In genomic region chr13:27796544-27797227, GRCh38 we compare ENCODE assay signal across 27 cellular contexts. TPM values are rescaled to one million over a fixed set of nuclear protein-coding genes. Genes with fewer than 3 reads are reported as not detected.
DNase-seq lines count a peak whose midpoint lies in the region; FAIRE-seq and TF ChIP-seq lines count a peak whose summit lies in the region.
"Had no signal": no experiment of that assay in that cellular context is flagged by ENCODE, and none has a peak within 500 bp of the region (broad histone marks: within the 10 kb centered on the region; RNA-seq: fewer than 3 reads in every experiment).

No MANE protein-coding gene starts in this region.

- peak overlapping the region in 1 of 3 experiments; percentile 19 for H3K4me3 ChIP-seq in keratinocyte (ENCODE audit: control insufficient read depth in 2 of 3, extremely low read depth in 1 of 3, insufficient read depth in 2 of 3, low read depth in 1 of 3, low read length in 3 of 3)
- H3K4me3 ChIP-seq: esophagus squamous epithelium, SJSA1, thyroid gland had no signal

- H3K27ac Mint-ChIP-seq in IgD-negative memory B cell = peak overlapping the region in 2 of 3 donors; percentile 53 to 67
- no peak overlapping the region for H3K27ac Mint-ChIP-seq in chondrocyte (ENCODE audit: unreplicated experiment)
- no peak overlapping the region for H3K27ac Mint-ChIP-seq in activated naive CD4-positive, alpha-beta T cell treated with anti-CD3 and anti-CD28 coated beads, Interleukin-2, amount 10 ng/mL, durations not matched to agents 7 days and 5 days
- H3K27ac Mint-ChIP-seq: activated naive CD8-positive, alpha-beta T cell treated with anti-CD3 and anti-CD28 coated beads for 36 hours; CD8-positive, alpha-beta T cell; effector memory CD8-positive, alpha-beta T cell; HFFc6; immature natural killer cell; T-helper 17 cell had no signal

- H2AFZ ChIP-seq in keratinocyte (ENCODE audit: control insufficient read depth, low read length) = no peak overlapping the region

- H3K4me3 Mint-ChIP-seq in IgD-negative memory B cell = peak overlapping the region in 1 of 4 donors; percentile 71
- peak overlapping the region; percentile 57 for H3K4me3 Mint-ChIP-seq in chondrocyte (ENCODE audit: unreplicated experiment)
- H3K4me3 Mint-ChIP-seq in activated naive CD4-positive, alpha-beta T cell treated with anti-CD3 and anti-CD28 coated beads, Interleukin-2, amount 10 ng/mL, durations not matched to agents 7 days and 5 days = no peak overlapping the region
- H3K4me3 Mint-ChIP-seq: activated naive CD8-positive, alpha-beta T cell treated with anti-CD3 and anti-CD28 coated beads for 36 hours; CD8-positive, alpha-beta T cell; effector memory CD8-positive, alpha-beta T cell; HFFc6; immature natural killer cell; T-helper 17 cell had no signal

- dilution Hi-C loops in keratinocyte (cut with MboI; ENCODE audit: extremely low pct_ligation_motif_present, low sequenced_read_pairs) = no loop called here

- H3K79me2 ChIP-seq in keratinocyte (ENCODE audit: control insufficient read depth, insufficient read depth, low read length) = no peaks in the 10 kb centered on the region

- TF ChIP-seq CTCF in chondrocyte (IDR thresholded peaks at IDR 0.05) = no peak
- TF ChIP-seq CTCF in keratinocyte (optimal IDR thresholded peaks at IDR 0.05 in 1 of 3, IDR thresholded peaks at IDR 0.05 in 1 of 3, conservative IDR thresholded peaks at IDR 0.05 in 1 of 3; ENCODE audit: extremely low read depth in 1 of 3, insufficient read depth in 2 of 3, low read length in 3 of 3) = no peak

- no peaks in the 10 kb centered on the region for H3K9me1 ChIP-seq in keratinocyte (ENCODE audit: control insufficient read depth, extremely low read depth, insufficient read depth, low read length)

- peaks cover 2% of the 10 kb centered on the region for H3K36me3 Mint-ChIP-seq in IgD-negative memory B cell
- H3K36me3 Mint-ChIP-seq in chondrocyte (ENCODE audit: low read depth) = peaks cover 5% of the 10 kb centered on the region
- peaks cover 5% of the 10 kb centered on the region for H3K36me3 Mint-ChIP-seq in activated naive CD4-positive, alpha-beta T cell treated with anti-CD3 and anti-CD28 coated beads, Interleukin-2, amount 10 ng/mL, durations not matched to agents 7 days and 5 days
- H3K36me3 Mint-ChIP-seq: activated naive CD8-positive, alpha-beta T cell treated with anti-CD3 and anti-CD28 coated beads for 36 hours; CD8-positive, alpha-beta T cell had no signal

- H3K27me3 Mint-ChIP-seq in IgD-negative memory B cell (peaks cover 66% of the 10 kb centered on the region), chondrocyte (ENCODE audit: low read depth) (peaks cover 81% of the 10 kb centered on the region)
- H3K27me3 Mint-ChIP-seq in activated naive CD4-positive, alpha-beta T cell treated with anti-CD3 and anti-CD28 coated beads, Interleukin-2, amount 10 ng/mL, durations not matched to agents 7 days and 5 days = peaks cover 91% of the 10 kb centered on the region

- no peak for FAIRE-seq in keratinocyte (lab: Jason Lieb, UNC)
- FAIRE-seq: GM12891, RCC 7860 had no signal

- intact Hi-C loops in posterior vena cava (cut with DNase I) = no loop called here

- DNase-seq in chondrocyte (ENCODE audit: low spot score) (no peak), keratinocyte (ENCODE audit: low read depth, low spot score) (no peak), posterior vena cava (ENCODE audit: low spot score) (peak; percentile 55), NCI-H187 treated with DMSO at 0.1 percent for 48 hours (lab: John Stamatoyannopoulos, UW) (no peak)
- DNase-seq in activated naive CD4-positive, alpha-beta T cell (lab: John Stamatoyannopoulos, UW) = no peak
- no peak for DNase-seq in activated naive CD4-positive, alpha-beta T cell treated with anti-CD3 and anti-CD28 coated beads, Interleukin-2, amount 10 ng/mL, durations not matched to agents 7 days and 5 days
- DNase-seq: activated CD4-positive, alpha-beta T cell treated with anti-CD3 and anti-CD28 coated beads for 48 hours; activated naive CD8-positive, alpha-beta T cell treated with anti-CD3 and anti-CD28 coated beads for 36 hours; activated T-cell treated with anti-CD3 and anti-CD28 coated beads, Interleukin-2, amount 50 U/mL, for 48 hours; AML-193; CD8-positive, alpha-beta T cell; effector memory CD8-positive, alpha-beta T cell; esophagus squamous epithelium; immature natural killer cell; Kasumi-1; left ventricle myocardium superior; NCI-H1048; occipital lobe; stimulated activated CD4-positive, alpha-beta T cell treated with anti-CD3 and anti-CD28 coated beads, Interleukin-2, amount 100 ng/mL, for 48 hours; stimulated activated naive CD8-positive, alpha-beta T cell treated with anti-CD3 and anti-CD28 coated beads, Interleukin-15, Interleukin-2, amounts not matched to agents 100 U/mL and 50 U/mL, for 24 hours; T-helper 17 cell; thyroid gland had no signal

- no peaks in the 10 kb centered on the region for H3K9me3 ChIP-seq in keratinocyte (ENCODE audit: control insufficient read depth, low read depth, low read length)
- H3K9me3 ChIP-seq: esophagus squamous epithelium, SJSA1, thyroid gland had no signal

- peaks cover 3% of the 10 kb centered on the region for H3K4me1 ChIP-seq in keratinocyte (ENCODE audit: control insufficient read depth, extremely low read depth, insufficient read depth, low read length)
- H3K4me1 ChIP-seq: SJSA1 had no signal

- H3K4me2 ChIP-seq in keratinocyte (ENCODE audit: control insufficient read depth, extremely low read depth, insufficient read depth, low read depth, low read length) = peak overlapping the region; percentile 45

- CTCF ChIA-PET in activated naive CD4-positive, alpha-beta T cell treated with anti-CD3 and anti-CD28 coated beads, Interleukin-2, amount 10 ng/mL, durations not matched to agents 7 days and 5 days (lab: Charles Lee) = interaction anchor here (1.0 to 2.2 kb wide), 3 partner anchors 28 to 157 kb away, joined by 3 to 7 read pairs (median 3); no protein-coding TSS in a partner anchor

- H4K20me1 ChIP-seq in keratinocyte (ENCODE audit: control insufficient read depth, extremely low read depth, insufficient read depth, low read length) = peaks cover 5% of the 10 kb centered on the region

- peaks cover 80% of the 10 kb centered on the region for H3K27me3 ChIP-seq in keratinocyte (ENCODE audit: control insufficient read depth, extremely low read depth, insufficient read depth, low read length)

- peaks cover 13 to 16% (median 13%) of the 10 kb centered on the region in 3 donors for H3K4me1 Mint-ChIP-seq in IgD-negative memory B cell
- peaks cover 23% of the 10 kb centered on the region for H3K4me1 Mint-ChIP-seq in chondrocyte (ENCODE audit: low read depth)
- peaks cover 10% of the 10 kb centered on the region for H3K4me1 Mint-ChIP-seq in activated naive CD4-positive, alpha-beta T cell treated with anti-CD3 and anti-CD28 coated beads, Interleukin-2, amount 10 ng/mL, durations not matched to agents 7 days and 5 days

- H3K36me3 ChIP-seq in keratinocyte (ENCODE audit: control insufficient read depth in 2 of 2, extremely low read depth in 1 of 2, insufficient read depth in 2 of 2, low read length in 2 of 2) = no peaks in the 10 kb centered on the region
- H3K36me3 ChIP-seq: esophagus squamous epithelium, SJSA1, thyroid gland had no signal

- peaks cover 0 to 14% (median 0%) of the 10 kb centered on the region in 3 donors for H3K9me3 Mint-ChIP-seq in IgD-negative memory B cell
- peaks cover 6% of the 10 kb centered on the region for H3K9me3 Mint-ChIP-seq in chondrocyte (ENCODE audit: low read depth)
- no peaks in the 10 kb centered on the region for H3K9me3 Mint-ChIP-seq in activated naive CD4-positive, alpha-beta T cell treated with anti-CD3 and anti-CD28 coated beads, Interleukin-2, amount 10 ng/mL, durations not matched to agents 7 days and 5 days
- H3K9me3 Mint-ChIP-seq: activated naive CD8-positive, alpha-beta T cell treated with anti-CD3 and anti-CD28 coated beads for 36 hours; CD8-positive, alpha-beta T cell had no signal

- no peak overlapping the region for H3K27ac ChIP-seq in keratinocyte (ENCODE audit: control insufficient read depth, insufficient read depth, low read length)
- H3K27ac ChIP-seq: esophagus squamous epithelium, SJSA1, thyroid gland had no signal

- H3K9ac ChIP-seq in keratinocyte (ENCODE audit: control insufficient read depth, extremely low read depth, insufficient read depth, low read length) = no peak overlapping the region

RNA-seq across cellular contexts. Expression of gene GSX1, which starts 4.4 kb away (rescaled TPM):
- polyA plus RNA-seq in IgD-negative memory B cell = not detected
- total RNA-seq in chondrocyte = not detected in 3 replicates
- polyA plus RNA-seq in keratinocyte = not detected in 3 replicates
- polyA plus RNA-seq in keratinocyte (2011; ENCODE audit: low read depth) = not detected
- polyA plus RNA-seq in keratinocyte (2011; cell fraction: cytosol; rRNA removed) = not detected in 2 replicates
- not detected in 2 replicates for polyA plus RNA-seq in keratinocyte (2011; cell fraction: nucleus; rRNA removed)
- not detected in 2 replicates for polyA plus RNA-seq in keratinocyte (2012; ENCODE audit: low replicate concordance)
- not detected in 3 replicates for polyA minus RNA-seq in keratinocyte
- not detected for polyA minus RNA-seq in keratinocyte (2011; cell fraction: cytosol; rRNA and poly(A)+ RNA removed)
- polyA minus RNA-seq in keratinocyte (2011; cell fraction: nucleus; rRNA and poly(A)+ RNA removed) = not detected in 2 replicates
- total RNA-seq in posterior vena cava = not detected
- total RNA-seq: activated naive CD8-positive, alpha-beta T cell treated with anti-CD3 and anti-CD28 coated beads for 36 hours; CD8-positive, alpha-beta T cell; esophagus squamous epithelium; HFFc6; left ventricle myocardium superior; occipital lobe; SJSA1; T-helper 17 cell; thyroid gland had no signal
- polyA plus RNA-seq: immature natural killer cell had no signal

Comparison
In these comparisons a context has a peak if more than half of its experiments do, and no peak if none do; other contexts are left out.
1. H3K27ac Mint-ChIP-seq: peak in IgD-negative memory B cell (2 of 3); none in chondrocyte (single experiment) and activated naive CD4-positive, alpha-beta T cell treated with anti-CD3 and anti-CD28 coated beads, Interleukin-2, amount 10 ng/mL, durations not matched to agents 7 days and 5 days (single experiment).